In genomic region chr13:96650301-96650886, GRCh38 we compare ENCODE assay signal across 12 cellular contexts.
DNase-seq lines count a peak whose midpoint lies in the region; ATAC-seq, FAIRE-seq and TF ChIP-seq lines count a peak whose summit lies in the region.
"Had no signal": no experiment of that assay in that cellular context is flagged by ENCODE, and none has a peak within 500 bp of the region (broad histone marks: within the 10 kb centered on the region; RNA-seq: fewer than 3 reads in every experiment).

No MANE protein-coding gene starts in this region.

- H3K27ac Mint-ChIP-seq in MCF 10A (ENCODE audit: low read depth, unreplicated experiment): no peak overlapping the region
- H3K27ac Mint-ChIP-seq: activated naive CD4-positive, alpha-beta T cell treated with anti-CD3 and anti-CD28 coated beads, Interleukin-2, amount 10 ng/mL, durations not matched to agents 7 days and 5 days; T-helper 17 cell had no signal

- H3K36me3 Mint-ChIP-seq in MCF 10A (ENCODE audit: insufficient read depth, unreplicated experiment): no peaks in the 10 kb centered on the region
- H3K36me3 Mint-ChIP-seq: activated naive CD4-positive, alpha-beta T cell treated with anti-CD3 and anti-CD28 coated beads, Interleukin-2, amount 10 ng/mL, durations not matched to agents 7 days and 5 days had no signal

- WGBS in ovary, 3 donors: 68 to 80% (median 73%) methylated on average over 3 of the region's 3 CpGs
- WGBS in spleen, 5 donors: 51 to 65% (median 54%) methylated on average over 3 of the region's 3 CpGs

- H3K9me3 Mint-ChIP-seq in MCF 10A (ENCODE audit: unreplicated experiment): no peaks in the 10 kb centered on the region

- no peak for FAIRE-seq in urothelium cell line (lab: Jason Lieb, UNC)
- FAIRE-seq: small intestine had no signal

- H3K4me3 ChIP-seq in breast epithelium: no peak overlapping the region
- H3K4me3 ChIP-seq in cardiac fibroblast (replicated peaks in 1 of 2; ENCODE audit: low read depth in 2 of 2, low read length in 2 of 2): no peak overlapping the region
- H3K4me3 ChIP-seq in ovary: no peak overlapping the region
- no peak overlapping the region for H3K4me3 ChIP-seq in spleen

- no peak for TF ChIP-seq EP300 in ovary (IDR thresholded peaks at IDR 0.05)

- H3K36me3 ChIP-seq in breast epithelium (no peaks in the 10 kb centered on the region), ovary (no peaks in the 10 kb centered on the region), spleen (no peaks in the 10 kb centered on the region)

- no peak for TF ChIP-seq POLR2A in breast epithelium (IDR thresholded peaks at IDR 0.05)
- no peak for TF ChIP-seq POLR2A in ovary (IDR thresholded peaks at IDR 0.05)
- TF ChIP-seq POLR2A in spleen (IDR thresholded peaks at IDR 0.05): no peak

- CTCF ChIA-PET in MCF 10A (lab: Yijun Ruan, JAX): interaction anchor here (0.7 to 1.1 kb wide), 3 partner anchors 162 to 368 kb away, joined by 3 to 5 read pairs (median 3); no protein-coding TSS in a partner anchor

- TF ChIP-seq CTCF in MCF 10A (IDR thresholded peaks at IDR 0.05; ENCODE audit: unreplicated experiment) (peak; percentile 34), breast epithelium (IDR thresholded peaks at IDR 0.05) (no peak), cardiac fibroblast (IDR thresholded peaks at IDR 0.05; ENCODE audit: low read depth, low read length) (peak; percentile 34), ovary (IDR thresholded peaks at IDR 0.05) (no peak), spleen (IDR thresholded peaks at IDR 0.05 in 8 of 11, conservative IDR thresholded peaks at IDR 0.05 in 3 of 11) (no peak)

- H3K27me3 ChIP-seq in breast epithelium: no peaks in the 10 kb centered on the region
- H3K27me3 ChIP-seq in ovary: no peaks in the 10 kb centered on the region
- H3K27me3 ChIP-seq in spleen (replicated peaks in 1 of 7): no peaks in the 10 kb centered on the region

- ATAC-seq in HG03342 (IDR thresholded peaks at IDR 0.05; ENCODE audit: unreplicated experiment): peak; percentile 93
- ATAC-seq: T-helper 17 cell had no signal

- H3K4me1 Mint-ChIP-seq in MCF 10A (ENCODE audit: insufficient read depth, unreplicated experiment): no peaks in the 10 kb centered on the region
- H3K4me1 Mint-ChIP-seq: activated naive CD4-positive, alpha-beta T cell treated with anti-CD3 and anti-CD28 coated beads, Interleukin-2, amount 10 ng/mL, durations not matched to agents 7 days and 5 days; T-helper 17 cell had no signal

- POLR2A ChIA-PET in MCF 10A (lab: Yijun Ruan, JAX): no interaction called here

- H3K4me1 ChIP-seq in breast epithelium (no peaks in the 10 kb centered on the region), ovary (ENCODE audit: insufficient read depth) (no peaks in the 10 kb centered on the region), spleen (no peaks in the 10 kb centered on the region)

- DNase-seq in MCF 10A (ENCODE audit: unreplicated experiment) (peak; percentile 83), breast epithelium (ENCODE audit: low spot score in 2 of 2) (no peak), cardiac fibroblast (ENCODE audit: low read depth in 2 of 2) (peak; percentile 33 to 97), urothelium cell line (ENCODE audit: low spot score) (peak; percentile 31), ovary (no peak), spleen (no peak), islet precursor cell (no peak)
- DNase-seq: activated naive CD4-positive, alpha-beta T cell treated with anti-CD3 and anti-CD28 coated beads, Interleukin-2, amount 10 ng/mL, durations not matched to agents 7 days and 5 days; small intestine; T-helper 17 cell had no signal

- H3K9me3 ChIP-seq in breast epithelium (peaks cover 0 to 8% of the 10 kb centered on the region in 2 donors), ovary (no peaks in the 10 kb centered on the region), spleen (peaks cover 0 to 40% (median 6%) of the 10 kb centered on the region in 8 donors)

- no peaks in the 10 kb centered on the region for H3K27me3 Mint-ChIP-seq in MCF 10A (ENCODE audit: insufficient read depth, unreplicated experiment)
- H3K27me3 Mint-ChIP-seq: activated naive CD4-positive, alpha-beta T cell treated with anti-CD3 and anti-CD28 coated beads, Interleukin-2, amount 10 ng/mL, durations not matched to agents 7 days and 5 days; T-helper 17 cell had no signal

- BruUV-seq in MCF 10A (replicated peaks; lab: Mats Ljungman, UMichigan): no TSS peak

- H3K27ac ChIP-seq in breast epithelium (no peak overlapping the region), ovary (no peak overlapping the region), spleen (no peak overlapping the region)
- H3K27ac ChIP-seq: 22Rv1 had no signal

- H3K4me3 Mint-ChIP-seq in MCF 10A (ENCODE audit: unreplicated experiment): no peak overlapping the region
- H3K4me3 Mint-ChIP-seq: activated naive CD4-positive, alpha-beta T cell treated with anti-CD3 and anti-CD28 coated beads, Interleukin-2, amount 10 ng/mL, durations not matched to agents 7 days and 5 days; T-helper 17 cell had no signal

- intact Hi-C loops in MCF 10A (cut with micrococcal nuclease): no loop called here
- intact Hi-C loops in breast epithelium (cut with DNase I; ENCODE audit: low total_unique reads): no loop called here
- intact Hi-C loops in ovary (cut with DNase I): no loop called here
- intact Hi-C loops in spleen (cut with DNase I; ENCODE audit: low total_unique reads): no loop called here

Comparison
In these comparisons a context has a peak if more than half of its experiments do, and no peak if none do; other contexts are left out.
1. DNase-seq: peak in MCF 10A (single experiment), cardiac fibroblast (2 of 2) and urothelium cell line (single experiment); none in breast epithelium (0 of 2), ovary (0 of 5), spleen (single experiment) and islet precursor cell (single experiment).
2. CTCF ChIP-seq: peak in MCF 10A (single experiment) and cardiac fibroblast (single experiment); none in breast epithelium (0 of 3), ovary (0 of 3) and spleen (0 of 11).